In the genomic region with DNA sequence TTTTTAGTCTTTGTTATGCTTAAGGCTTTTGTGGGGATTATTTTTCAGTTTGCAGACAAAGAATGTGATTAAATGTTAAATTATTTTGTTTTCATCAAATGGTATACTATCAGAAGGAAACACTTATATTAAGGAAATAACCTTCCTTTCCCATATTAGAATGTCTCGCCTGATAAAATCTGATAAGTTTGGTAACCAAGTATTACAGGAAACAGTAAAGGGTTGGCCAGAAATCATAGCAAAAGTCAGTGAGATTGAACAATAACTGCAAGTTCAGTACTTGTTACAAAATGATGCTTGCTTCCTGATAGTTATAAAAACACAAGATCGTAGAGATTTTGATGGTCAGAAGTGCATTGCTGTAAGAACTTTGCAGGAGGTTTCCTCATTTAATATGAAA, we compare ENCODE assay signal across 24 cellular contexts. TPM values are rescaled to one million over a fixed set of nuclear protein-coding genes. Genes with fewer than 3 reads are reported as not detected.
"Had no signal": no experiment of that assay in that cellular context is flagged by ENCODE, and none has a peak within 500 bp of the region (broad histone marks: within the 10 kb centered on the region; RNA-seq: fewer than 3 reads in every experiment).

No MANE protein-coding gene starts in this region.

- H3K27ac ChIP-seq: neutrophil, right atrium auricular region, sigmoid colon, testis, upper lobe of right lung had no signal

- H3K4me3 ChIP-seq: gastrocnemius medialis, right atrium auricular region, sigmoid colon, skin epidermis, testis, tibial nerve, upper lobe of right lung had no signal

- H3K36me3 ChIP-seq: gastrocnemius medialis, neutrophil, sigmoid colon, upper lobe of right lung had no signal

- H3K27me3 ChIP-seq: gastrocnemius medialis, neutrophil, right atrium auricular region, sigmoid colon, testis, tibial nerve, upper lobe of right lung had no signal

- DNase-seq: gastrocnemius medialis; glutamatergic neuron; immature natural killer cell; left ventricle myocardium superior; mammary epithelial cell; naive thymus-derived CD8-positive, alpha-beta T cell; posterior cingulate gyrus; sigmoid colon; stimulated activated CD4-positive, alpha-beta T cell treated with anti-CD3 and anti-CD28 coated beads, Interleukin-2, amount 100 ng/mL, for 24 hours; stimulated activated CD4-positive, alpha-beta T cell treated with anti-CD3 and anti-CD28 coated beads, Interleukin-4, amount 100 ng/mL, for 4 hours; stimulated activated naive B cell treated with anti-CD40 and anti-IgM and Interleukin-4, amounts not matched to agents 10 μg/mL and 1 μg/mL and 100 μg/mL, for 72 hours; stimulated activated naive CD8-positive, alpha-beta T cell treated with anti-CD3 and anti-CD28 coated beads, Interleukin-15, amount 100 ng/mL, for 72 hours; testis; upper lobe of right lung had no signal

- ATAC-seq: gastrocnemius medialis; left ventricle myocardium superior; naive thymus-derived CD8-positive, alpha-beta T cell; stimulated activated naive B cell treated with anti-CD40 and anti-IgM and Interleukin-4, amounts not matched to agents 10 μg/mL and 1 μg/mL and 100 μg/mL, for 72 hours; stimulated activated naive CD8-positive, alpha-beta T cell treated with anti-CD3 and anti-CD28 coated beads, Interleukin-15, amount 100 ng/mL, for 72 hours; upper lobe of right lung had no signal

- H3K9me3 ChIP-seq: gastrocnemius medialis, neutrophil, right atrium auricular region, sigmoid colon, testis, tibial nerve, upper lobe of right lung had no signal

RNA-seq across cellular contexts. Expression of a gene that starts 40.6 kb away (rescaled TPM):
- total RNA-seq: left ventricle myocardium superior, mammary epithelial cell, mononuclear cell, osteoblast, sigmoid colon, subcutaneous adipose tissue, testis, tibial nerve, upper lobe of right lung had no signal
- polyA plus RNA-seq: esophagus, immature natural killer cell, keratinocyte, mammary epithelial cell, neural cell had no signal
